ENCODE assay signal across 10 cellular contexts in the genomic region with DNA sequence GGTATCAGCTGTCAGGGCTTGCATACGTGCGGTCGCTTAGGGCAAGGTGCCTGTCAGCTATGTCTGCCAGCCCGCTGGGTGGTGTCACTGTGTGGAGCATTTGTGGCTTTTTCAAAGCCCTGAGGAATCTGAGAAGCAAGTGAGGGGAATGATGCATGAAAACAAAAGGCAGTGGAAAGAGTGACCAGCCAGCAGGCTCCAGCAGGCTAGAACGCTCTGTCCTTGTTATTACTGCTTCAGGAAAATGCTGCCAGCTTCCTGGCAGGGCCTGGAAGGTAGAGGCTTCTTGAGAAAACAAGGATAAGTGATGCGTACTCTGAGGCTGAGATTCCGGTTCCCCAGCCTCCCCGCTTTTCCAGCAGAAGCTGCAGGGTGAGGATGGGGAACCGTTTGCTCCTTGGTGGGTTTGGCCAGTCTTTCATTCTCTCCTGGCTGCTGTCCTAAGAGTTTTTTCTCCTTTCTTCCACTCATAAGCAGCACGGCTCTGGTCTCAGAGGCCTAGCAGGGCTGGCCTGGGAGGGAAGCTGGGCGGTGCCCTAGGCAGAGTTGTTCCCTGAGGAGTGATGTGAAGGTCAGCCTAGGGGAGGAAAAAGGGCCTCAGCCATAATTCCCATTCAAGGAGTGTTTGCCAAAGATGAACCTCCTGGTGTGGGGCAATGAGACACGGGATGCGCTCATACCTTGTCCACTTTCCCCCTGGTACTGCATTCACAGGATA. TPM values are rescaled to one million over a fixed set of nuclear protein-coding genes. Genes with fewer than 3 reads are reported as not detected.
DNase-seq lines count a peak whose midpoint lies in the region; ATAC-seq and TF ChIP-seq lines count a peak whose summit lies in the region.
"Had no signal": no experiment of that assay in that cellular context is flagged by ENCODE, and none has a peak within 500 bp of the region (broad histone marks: within the 10 kb centered on the region; RNA-seq: fewer than 3 reads in every experiment).

No MANE protein-coding gene starts in this region.

- no peaks in the 10 kb centered on the region for H3K27me3 Mint-ChIP-seq in osteocyte (ENCODE audit: unreplicated experiment)
- H3K27me3 Mint-ChIP-seq: progenitor cell of endocrine pancreas had no signal

- H3K27ac ChIP-seq in Panc1 (ENCODE audit: low read length), result no peak overlapping the region
- no peak overlapping the region for H3K27ac ChIP-seq in fibroblast of lung (ENCODE audit: insufficient read depth, low read length)

- CTCF ChIA-PET in Panc1 (lab: Charles Lee), result no interaction called here

- peak overlapping the region; percentile 13 for H2AFZ ChIP-seq in fibroblast of lung (ENCODE audit: low read length)

- no TSS peak for BruUV-seq in Panc1 (replicated peaks; lab: Mats Ljungman, UMichigan)

- no peaks in the 10 kb centered on the region for H3K36me3 Mint-ChIP-seq in osteocyte (ENCODE audit: unreplicated experiment)

- intact Hi-C loops in Panc1 (cut with micrococcal nuclease; ENCODE audit: unreplicated experiment), result no loop called here

- H4K20me1 ChIP-seq in fibroblast of lung (ENCODE audit: control insufficient read depth, extremely low read depth, insufficient read depth, low read length), result no peaks in the 10 kb centered on the region

- H3K9me3 ChIP-seq in Panc1 (ENCODE audit: control insufficient read depth, insufficient read depth, low read depth, low read length), result no peaks in the 10 kb centered on the region
- no peaks in the 10 kb centered on the region for H3K9me3 ChIP-seq in fibroblast of lung (ENCODE audit: control insufficient read depth, insufficient read depth, low read depth, low read length)

- no peaks in the 10 kb centered on the region for H3K27me3 ChIP-seq in Panc1 (ENCODE audit: control insufficient read depth, insufficient read depth, low read length)
- no peaks in the 10 kb centered on the region for H3K27me3 ChIP-seq in fibroblast of lung (ENCODE audit: control insufficient read depth, insufficient read depth, low read length)

- no peak overlapping the region for H3K9ac ChIP-seq in fibroblast of lung (ENCODE audit: insufficient read depth, low read length)

- H3K4me3 ChIP-seq in Panc1 (ENCODE audit: low read depth in 2 of 2, low read length in 2 of 2) (no peak overlapping the region), fibroblast of lung (replicated peaks in 1 of 4; ENCODE audit: control extremely low read depth in 1 of 4, insufficient read depth in 1 of 4, low read depth in 3 of 4, low read length in 4 of 4) (no peak overlapping the region)

- ATAC-seq in Panc1, result 0 out of 2 replicates have a peak, but pooled peaks have one; percentile 51
- no peak for ATAC-seq in HG02852 (IDR thresholded peaks at IDR 0.05; ENCODE audit: unreplicated experiment)
- no peak for ATAC-seq in HG03135 (IDR thresholded peaks at IDR 0.05; ENCODE audit: unreplicated experiment)

- H3K79me2 ChIP-seq in fibroblast of lung (ENCODE audit: control insufficient read depth, insufficient read depth, low read length), result no peaks in the 10 kb centered on the region

- no peak overlapping the region for H3K4me3 Mint-ChIP-seq in osteocyte (ENCODE audit: unreplicated experiment)

- H3K36me3 ChIP-seq in Panc1 (ENCODE audit: control insufficient read depth, insufficient read depth, low read length) (no peaks in the 10 kb centered on the region), fibroblast of lung (ENCODE audit: control insufficient read depth, insufficient read depth, low read length) (no peaks in the 10 kb centered on the region)

- no peak overlapping the region for H3K4me2 ChIP-seq in fibroblast of lung (ENCODE audit: extremely low read depth, insufficient read depth, low read length)

- DNase-seq in AG08395 (ENCODE audit: low spot score), result peak; percentile 67
- DNase-seq in Panc1 (ENCODE audit: low read depth, low spot score), result no peak
- DNase-seq in fibroblast of lung (ENCODE audit: low read depth in 2 of 2), result peak in 1 of 2 donors; percentile 50
- no peak for DNase-seq in osteocyte (ENCODE audit: extremely low spot score, unreplicated experiment)
- DNase-seq in stimulated activated CD4-positive, alpha-beta T cell treated with anti-CD3 and anti-CD28 coated beads, Interleukin-4, amount 100 ng/mL, for 4 hours, result no peak
- no peak for DNase-seq in GM19238 (ENCODE audit: insufficient read length, low spot score)
- DNase-seq: activated CD8-positive, alpha-beta memory T cell treated with anti-CD3 and anti-CD28 coated beads, Interleukin-2, amount 50 U/mL, for 48 hours had no signal

- no peak for TF ChIP-seq CTCF in Panc1 (IDR thresholded peaks at IDR 0.05)
- TF ChIP-seq CTCF in fibroblast of lung (conservative IDR thresholded peaks at IDR 0.05 in 1 of 2, IDR thresholded peaks at IDR 0.05 in 1 of 2; ENCODE audit: low read depth in 1 of 2, low read length in 2 of 2), result no peak
- TF ChIP-seq CTCF in osteocyte (IDR thresholded peaks at IDR 0.05), result no peak

- H3K9me3 Mint-ChIP-seq in osteocyte (ENCODE audit: unreplicated experiment), result no peaks in the 10 kb centered on the region

- H3K4me1 Mint-ChIP-seq in osteocyte (ENCODE audit: unreplicated experiment), result peaks cover 16% of the 10 kb centered on the region

- H3K27ac Mint-ChIP-seq in osteocyte (ENCODE audit: unreplicated experiment), result peak overlapping the region; percentile 68
- H3K27ac Mint-ChIP-seq: progenitor cell of endocrine pancreas had no signal

- POLR2A ChIA-PET in Panc1 (lab: Charles Lee), result no interaction called here

- in situ Hi-C loops in Panc1 (cut with HindIII; ENCODE audit: low pct_unique_long_range_greater_than_20kb, low sequenced_read_pairs), result no loop called here

- H3K4me1 ChIP-seq in Panc1 (ENCODE audit: control insufficient read depth, insufficient read depth, low read length), result no peaks in the 10 kb centered on the region
- H3K4me1 ChIP-seq in fibroblast of lung (ENCODE audit: control insufficient read depth, extremely low read depth, insufficient read depth, low read length), result no peaks in the 10 kb centered on the region

RNA-seq across cellular contexts. Expression of a gene that starts 42.8 kb away (rescaled TPM):
- total RNA-seq in Panc1 (2021; ENCODE audit: unreplicated experiment) (46.4 TPM), fibroblast of lung (26.7 and 33.9 TPM in 2 replicates), osteocyte (41.4 and 44.1 TPM in 2 replicates)
- 17.1 TPM for polyA plus RNA-seq in Panc1 (2012; ENCODE audit: insufficient read length)
- polyA plus RNA-seq in fibroblast of lung, result 46.4 and 46.5 TPM in 2 replicates
- 20.8 and 24.7 TPM in 2 replicates for polyA plus RNA-seq in fibroblast of lung (2012)
- polyA minus RNA-seq in fibroblast of lung (ENCODE audit: low replicate concordance), result 35.5 and 44.8 TPM in 2 replicates
